In genomic region chr19:53432088-53432661, GRCh38 we compare ENCODE assay signal across 8 cellular contexts. TPM values are rescaled to one million over a fixed set of nuclear protein-coding genes. Genes with fewer than 3 reads are reported as not detected.
DNase-seq lines count a peak whose midpoint lies in the region; ATAC-seq and TF ChIP-seq lines count a peak whose summit lies in the region.

No MANE protein-coding gene starts in this region.

- peaks cover 0 to 16% of the 10 kb centered on the region in 2 donors for H3K4me1 ChIP-seq in muscle layer of duodenum (ENCODE audit: control insufficient read depth in 1 of 2, insufficient read depth in 2 of 2, low read length in 2 of 2)

- in situ Hi-C loops in ACHN (cut with HindIII; ENCODE audit: low pct_ligation_motif_present, low pct_unique_long_range_greater_than_20kb, low sequenced_read_pairs), result no loop called here

- no peak for TF ChIP-seq CTCF in endothelial cell (IDR thresholded peaks at IDR 0.05; ENCODE audit: unreplicated experiment)

- peaks cover 16% of the 10 kb centered on the region for H3K36me3 Mint-ChIP-seq in endothelial cell (ENCODE audit: low read depth, unreplicated experiment)

- H3K27ac Mint-ChIP-seq in endothelial cell (ENCODE audit: unreplicated experiment), result peak overlapping the region; percentile 93

- ATAC-seq in GM18868 (IDR thresholded peaks at IDR 0.05; ENCODE audit: unreplicated experiment), result peak; percentile 17
- ATAC-seq in HG03175 (IDR thresholded peaks at IDR 0.05; ENCODE audit: unreplicated experiment), result peak; percentile 19

- peak overlapping the region; percentile 93 for H3K4me3 Mint-ChIP-seq in endothelial cell (ENCODE audit: unreplicated experiment)

- H3K9me3 Mint-ChIP-seq in endothelial cell (ENCODE audit: unreplicated experiment), result no peaks in the 10 kb centered on the region

- H3K4me1 Mint-ChIP-seq in endothelial cell (ENCODE audit: unreplicated experiment), result peaks cover 27% of the 10 kb centered on the region

- no peaks in the 10 kb centered on the region for H3K9me3 ChIP-seq in muscle layer of duodenum (ENCODE audit: control insufficient read depth in 1 of 2, low read length in 2 of 2)

- H3K4me3 ChIP-seq in muscle layer of duodenum (ENCODE audit: low read depth in 1 of 2, low read length in 2 of 2), result peak overlapping the region; percentile 78 to 87

- peaks cover 2% of the 10 kb centered on the region for H3K27me3 Mint-ChIP-seq in endothelial cell (ENCODE audit: unreplicated experiment)

- no peaks in the 10 kb centered on the region for H3K27me3 ChIP-seq in muscle layer of duodenum (ENCODE audit: low read depth, low read length)

- DNase-seq in ACHN (peak; percentile 10), T-helper 22 cell (ENCODE audit: low read depth) (peak; percentile 0), endothelial cell (ENCODE audit: low spot score) (peak; percentile 31), ureter (ENCODE audit: low spot score) (peak; percentile 44), NCI-H2171 treated with DMSO at 0.1 percent for 48 hours (lab: John Stamatoyannopoulos, UW) (no peak)

- H3K27ac ChIP-seq in muscle layer of duodenum (ENCODE audit: low read length), result peak overlapping the region; percentile 83

- peaks cover 0 to 14% of the 10 kb centered on the region in 2 donors for H3K36me3 ChIP-seq in muscle layer of duodenum (ENCODE audit: control insufficient read depth in 1 of 2, insufficient read depth in 2 of 2, low read length in 2 of 2)

RNA-seq across cellular contexts. Expression of gene ZNF761, which starts 0.4 kb away (rescaled TPM):
- 21.9 TPM for total RNA-seq in endothelial cell (ENCODE audit: unreplicated experiment)
- total RNA-seq in ureter, result 12.7 TPM

RNA-seq across cellular contexts. Expression of gene ZNF813, which starts 35.4 kb away (rescaled TPM):
- total RNA-seq in endothelial cell (ENCODE audit: unreplicated experiment) (29.9 TPM), ureter (6.8 TPM)

RNA-seq across cellular contexts. Expression of gene ZNF765, which starts 37.2 kb away (rescaled TPM):
- 17.8 TPM for total RNA-seq in endothelial cell (ENCODE audit: unreplicated experiment)
- total RNA-seq in ureter, result 11.2 TPM
